In genomic region chr7:100088621-100089457, GRCh38 we compare ENCODE assay signal across 1 cellular context.
TF ChIP-seq lines count a peak whose summit lies in the region.

Gene COPS6 (plus strand): TSS chr7:100088969. CDS start chr7:100088991, 22 bp downstream.

TF ChIP-seq in SK-N-SH treated with all-trans-retinoic acid at 6 μM for 48 hours, 23 proteins besides CTCF, POLR2A, EP300 and RAD21 (continued from another document):
- no peak for TF ChIP-seq PPARA (CRISPR knock-in tag; IDR thresholded peaks at IDR 0.05; ENCODE audit: borderline replicate concordance)
- TF ChIP-seq ZC3H10 (CRISPR knock-in tag; IDR thresholded peaks at IDR 0.05), result peak; percentile 46; the same call in 1 of the 2 replicates
- no peak for TF ChIP-seq PATZ1 (CRISPR knock-in tag; IDR thresholded peaks at IDR 0.05; ENCODE audit: borderline replicate concordance)
- TF ChIP-seq ZNF8 (CRISPR knock-in tag; IDR thresholded peaks at IDR 0.05), result peak; percentile 55; the same call in 1 of the 2 replicates
